30 cellular contexts compared by ENCODE assay signal in the genomic region with DNA sequence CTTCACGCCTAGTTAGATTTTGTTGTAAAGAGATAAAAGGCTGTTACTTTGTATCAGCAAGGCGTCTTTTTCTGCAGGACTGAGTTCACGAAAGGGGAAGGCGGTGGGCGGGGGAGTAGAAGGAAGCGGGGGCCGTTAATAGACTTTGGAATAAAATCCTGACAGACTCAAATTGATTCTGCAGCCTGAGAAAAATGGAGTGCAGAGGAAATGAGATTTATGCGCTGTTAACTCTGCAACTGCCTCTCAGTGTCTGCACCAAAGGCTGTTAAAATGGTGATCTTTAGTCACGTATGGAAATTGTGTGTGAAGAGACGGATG.
DNase-seq lines count a peak whose midpoint lies in the region; ATAC-seq, FAIRE-seq and TF ChIP-seq lines count a peak whose summit lies in the region.
"Had no signal": no experiment of that assay in that cellular context is flagged by ENCODE, and none has a peak within 500 bp of the region (broad histone marks: within the 10 kb centered on the region; RNA-seq: fewer than 3 reads in every experiment).

No MANE protein-coding gene starts in this region.

- CTCF ChIA-PET in RWPE1 (lab: Yijun Ruan, JAX) (no interaction called here), mammary epithelial cell (lab: Charles Lee; ENCODE audit: low non-redundant PET) (no interaction called here)

- H3K79me2 ChIP-seq in mammary epithelial cell (ENCODE audit: insufficient read depth, low read length) = no peaks in the 10 kb centered on the region

- H3K4me3 Mint-ChIP-seq in neural crest cell = peak overlapping the region; percentile 36
- H3K4me3 Mint-ChIP-seq: CD8-positive, alpha-beta T cell; HFFc6; IgD-negative memory B cell had no signal

- no peak overlapping the region for H3K27ac Mint-ChIP-seq in neural crest cell (ENCODE audit: unreplicated experiment)
- H3K27ac Mint-ChIP-seq: CD8-positive, alpha-beta T cell; HFFc6; IgD-negative memory B cell had no signal

- H3K4me3 ChIP-seq in BLaER1 (peak overlapping the region; percentile 41; the same call in 1 of the 2 replicates), mammary epithelial cell (replicated peaks in 1 of 3; ENCODE audit: insufficient read depth in 1 of 3, low read depth in 2 of 3, low read length in 3 of 3) (no peak overlapping the region)
- H3K4me3 ChIP-seq: GM12878, HAP-1 had no signal

- H4K20me1 ChIP-seq in BLaER1 (no peaks in the 10 kb centered on the region), mammary epithelial cell (ENCODE audit: insufficient read depth, low read length) (no peaks in the 10 kb centered on the region)

- no peak overlapping the region for H2AFZ ChIP-seq in mammary epithelial cell (ENCODE audit: low read depth, low read length)

- H3K9ac ChIP-seq in BLaER1 (peak overlapping the region; percentile 67; the same call in 1 of the 2 replicates), mammary epithelial cell (ENCODE audit: insufficient read depth, low read length) (no peak overlapping the region)
- H3K9ac ChIP-seq: SK-N-SH had no signal

- DNase-seq in RWPE1 (ENCODE audit: low spot score) (no peak), head of caudate nucleus (peak in 39 of 42 donors; percentile 29 to 86 (median 61)), neural crest cell (ENCODE audit: low read depth, low spot score) (no peak), RCC 7860 (ENCODE audit: low spot score) (no peak), MV-4-11 (lab: John Stamatoyannopoulos, UW) (no peak), mammary epithelial cell (no peak)
- DNase-seq: AML-193; Caco-2; CD8-positive, alpha-beta T cell; DMS79; EL; GDM1; GOT3; HFFc6; NCI-H1092; NCI-H1417 treated with DMSO at 0.1 percent for 48 hours; NCI-H187; NCI-H2081 treated with DMSO at 0.1 percent for 48 hours; NCI-H446 treated with DMSO at 0.1 percent for 48 hours; NCI-H526; SK-N-SH; SW 1271 had no signal

- FAIRE-seq in RCC 7860 (lab: Jason Lieb, UNC) = no peak
- FAIRE-seq: A204.1, GM12878 had no signal

- H3K4me1 Mint-ChIP-seq in neural crest cell = peaks cover 72% of the 10 kb centered on the region

- intact Hi-C loops in head of caudate nucleus (cut with DNase I) (no loop called here), mammary epithelial cell (cut with micrococcal nuclease) (no loop called here)

- WGBS in mammary epithelial cell (ENCODE audit: low coverage, missing lambda C conversion rate) = 88% methylated on average over 8 of the region's 10 CpGs

- H3K9me3 ChIP-seq in BLaER1 = peaks cover 22% of the 10 kb centered on the region
- H3K9me3 ChIP-seq in mammary epithelial cell (replicated peaks; ENCODE audit: insufficient read depth, low read length) = peaks cover 5% of the 10 kb centered on the region
- H3K9me3 ChIP-seq: HAP-1, SK-N-SH had no signal

- peaks cover 86% of the 10 kb centered on the region for H3K27me3 Mint-ChIP-seq in neural crest cell (ENCODE audit: low read depth)

- no peak for ATAC-seq in GM18505 (IDR thresholded peaks at IDR 0.05; ENCODE audit: unreplicated experiment)
- ATAC-seq: GM12878, Panc1 had no signal

- POLR2A ChIA-PET in RWPE1 (lab: Yijun Ruan, JAX; ENCODE audit: low non-redundant PET) = no interaction called here

- no peaks in the 10 kb centered on the region for H3K36me3 Mint-ChIP-seq in neural crest cell (ENCODE audit: low read depth)
- H3K36me3 Mint-ChIP-seq: CD8-positive, alpha-beta T cell; IgD-negative memory B cell had no signal

- peaks cover 98% of the 10 kb centered on the region for H3K4me1 ChIP-seq in BLaER1
- H3K4me1 ChIP-seq in mammary epithelial cell (ENCODE audit: insufficient read depth, low read length) = peaks cover 2% of the 10 kb centered on the region
- H3K4me1 ChIP-seq: HAP-1 had no signal

- TF ChIP-seq CTCF in RWPE1 (conservative IDR thresholded peaks at IDR 0.05; ENCODE audit: low read depth) (no peak), neural crest cell (conservative IDR thresholded peaks at IDR 0.05) (no peak), mammary epithelial cell (conservative IDR thresholded peaks at IDR 0.05 in 1 of 2, IDR thresholded peaks at IDR 0.05 in 1 of 2; ENCODE audit: extremely low read depth in 1 of 2, insufficient read depth in 1 of 2, low read depth in 1 of 2, low read length in 2 of 2) (no peak)

- dilution Hi-C loops in mammary epithelial cell (cut with HindIII; ENCODE audit: low sequenced_read_pairs) = no loop called here

- peaks cover 2% of the 10 kb centered on the region for H3K9me3 Mint-ChIP-seq in neural crest cell
- H3K9me3 Mint-ChIP-seq: CD8-positive, alpha-beta T cell had no signal

- BruUV-seq in mammary epithelial cell (replicated peaks; lab: Mats Ljungman, UMichigan) = no TSS peak

- in situ Hi-C loops in mammary epithelial cell (cut with MboI; ENCODE audit: low sequenced_read_pairs in 2 of 2) = loop anchor here in 1 of 2 donors (10.0 kb wide), 1 partner anchor 191 kb away; the partner anchor contains the start of genes LRCOL1 and P2RX2

- peaks cover 16% of the 10 kb centered on the region; the same call in 1 of the 2 replicates for H3K36me3 ChIP-seq in BLaER1
- H3K36me3 ChIP-seq in mammary epithelial cell (ENCODE audit: insufficient read depth, low read length) = no peaks in the 10 kb centered on the region
- H3K36me3 ChIP-seq: HAP-1 had no signal

- H3K27me3 ChIP-seq in BLaER1 = no peaks in the 10 kb centered on the region
- peaks cover 9% of the 10 kb centered on the region for H3K27me3 ChIP-seq in mammary epithelial cell (ENCODE audit: insufficient read depth, low read length)

- no peak for TF ChIP-seq POLR2A in GM18505 (IDR thresholded peaks at IDR 0.05; ENCODE audit: borderline replicate concordance, extremely low read depth, insufficient read depth, insufficient read length)

- H3K27ac ChIP-seq in BLaER1 (peak overlapping the region; percentile 85), RWPE1 (peak overlapping the region; percentile 15; the same call in 1 of the 2 replicates), mammary epithelial cell (ENCODE audit: insufficient read depth, low read depth, low read length) (no peak overlapping the region)
- H3K27ac ChIP-seq: C4-2B had no signal

- H3K4me2 ChIP-seq in BLaER1 = peak overlapping the region; percentile 80
- H3K4me2 ChIP-seq in mammary epithelial cell (ENCODE audit: insufficient read depth, low read depth, low read length) = no peak overlapping the region
- H3K4me2 ChIP-seq: SK-N-SH had no signal

Comparison
In these comparisons a context has a peak if more than half of its experiments do, and no peak if none do; other contexts are left out.
1. DNase-seq: peak in head of caudate nucleus (39 of 42); none in RWPE1 (single experiment), neural crest cell (single experiment), RCC 7860 (single experiment), MV-4-11 (single experiment) and mammary epithelial cell (single experiment).